ENCODE assay signal across 19 cellular contexts in genomic region chr4:42781325-42781724, GRCh38.
DNase-seq lines count a peak whose midpoint lies in the region; ATAC-seq lines count a peak whose summit lies in the region.
"Had no signal": no experiment of that assay in that cellular context is flagged by ENCODE, and none has a peak within 500 bp of the region (broad histone marks: within the 10 kb centered on the region; RNA-seq: fewer than 3 reads in every experiment).

No MANE protein-coding gene starts in this region.

- no peak overlapping the region for H2BK12ac ChIP-seq in mesenchymal stem cell (ENCODE audit: low read length in 2 of 2)

- H3K9me3 Mint-ChIP-seq in activated CD4-positive, alpha-beta T cell treated with anti-CD3 and anti-CD28 coated beads for 36 hours (ENCODE audit: low read depth): no peaks in the 10 kb centered on the region
- H3K9me3 Mint-ChIP-seq in stimulated activated naive CD8-positive, alpha-beta T cell treated with anti-CD3 and anti-CD28 coated beads, Interleukin-15, amount 100 ng/mL, for 72 hours: peaks cover 6 to 21% of the 10 kb centered on the region in 2 donors
- peaks cover 0 to 16% (median 5%) of the 10 kb centered on the region in 11 donors for H3K9me3 Mint-ChIP-seq in naive thymus-derived CD4-positive, alpha-beta T cell

- intact Hi-C loops in activated CD4-positive, alpha-beta T cell treated with anti-CD3 and anti-CD28 coated beads for 36 hours (cut with DNase I, micrococcal nuclease): no loop called here
- intact Hi-C loops in naive thymus-derived CD4-positive, alpha-beta T cell (cut with micrococcal nuclease): no loop called here

- no peak overlapping the region for H3K18ac ChIP-seq in mesenchymal stem cell (ENCODE audit: low read depth in 1 of 2, low read length in 2 of 2)

- no peak overlapping the region for H3K4ac ChIP-seq in mesenchymal stem cell (ENCODE audit: low read depth in 1 of 2, low read length in 2 of 2)

- H3K27ac ChIP-seq in mesenchymal stem cell (ENCODE audit: low read length, poor library complexity, severe bottlenecking): no peak overlapping the region
- H3K27ac ChIP-seq in naive thymus-derived CD4-positive, alpha-beta T cell (ENCODE audit: low read depth, low read length): no peak overlapping the region
- H3K27ac ChIP-seq: BLaER1 treated with 17β-estradiol and CSF1 and Interleukin-3, amounts not matched to agents 10 nM and 100 nM had no signal

- H3K27me3 ChIP-seq in mesenchymal stem cell (ENCODE audit: control insufficient read depth in 1 of 2, insufficient read depth in 1 of 2, low read length in 2 of 2): no peaks in the 10 kb centered on the region
- H3K27me3 ChIP-seq in naive thymus-derived CD4-positive, alpha-beta T cell (ENCODE audit: control insufficient read depth in 2 of 2, insufficient read depth in 2 of 2, low read length in 2 of 2): no peaks in the 10 kb centered on the region
- H3K27me3 ChIP-seq: BLaER1 treated with 17β-estradiol and CSF1 and Interleukin-3, amounts not matched to agents 10 nM and 100 nM had no signal

- POLR2A ChIA-PET in activated CD4-positive, alpha-beta T cell treated with anti-CD3 and anti-CD28 coated beads for 36 hours (lab: Charles Lee): no interaction called here
- POLR2A ChIA-PET in naive thymus-derived CD4-positive, alpha-beta T cell (lab: Charles Lee): no interaction called here

- ATAC-seq in activated CD4-positive, alpha-beta T cell treated with anti-CD3 and anti-CD28 coated beads for 36 hours: peak; percentile 49
- ATAC-seq in stimulated activated naive CD8-positive, alpha-beta T cell treated with anti-CD3 and anti-CD28 coated beads, Interleukin-15, amount 100 ng/mL, for 72 hours: peak; percentile 45
- no peak for ATAC-seq in naive thymus-derived CD4-positive, alpha-beta T cell
- ATAC-seq: CD8-positive, alpha-beta T cell; HCT116; HepG2 had no signal

- H3K36me3 ChIP-seq in mesenchymal stem cell (ENCODE audit: control insufficient read depth in 1 of 2, insufficient read depth in 2 of 2, low read depth in 1 of 2, low read length in 2 of 2): no peaks in the 10 kb centered on the region
- H3K36me3 ChIP-seq in naive thymus-derived CD4-positive, alpha-beta T cell (ENCODE audit: control insufficient read depth in 2 of 3, insufficient read depth in 3 of 3, low read length in 3 of 3): no peaks in the 10 kb centered on the region
- H3K36me3 ChIP-seq: BLaER1 treated with 17β-estradiol and CSF1 and Interleukin-3, amounts not matched to agents 10 nM and 100 nM had no signal

- H3K4me2 ChIP-seq in mesenchymal stem cell (ENCODE audit: low read length, poor library complexity, severe bottlenecking): no peak overlapping the region

- no peak overlapping the region for H3K4me3 Mint-ChIP-seq in activated CD4-positive, alpha-beta T cell treated with anti-CD3 and anti-CD28 coated beads for 36 hours
- no peak overlapping the region for H3K4me3 Mint-ChIP-seq in stimulated activated naive CD8-positive, alpha-beta T cell treated with anti-CD3 and anti-CD28 coated beads, Interleukin-15, amount 100 ng/mL, for 72 hours
- no peak overlapping the region for H3K4me3 Mint-ChIP-seq in naive thymus-derived CD4-positive, alpha-beta T cell
- H3K4me3 Mint-ChIP-seq: B cell; CD8-positive, alpha-beta T cell; HFFc6 had no signal

- no peaks in the 10 kb centered on the region for H3K36me3 Mint-ChIP-seq in activated CD4-positive, alpha-beta T cell treated with anti-CD3 and anti-CD28 coated beads for 36 hours (ENCODE audit: low read depth)
- peaks cover 0 to 10% (median 4%) of the 10 kb centered on the region in 5 donors for H3K36me3 Mint-ChIP-seq in naive thymus-derived CD4-positive, alpha-beta T cell

- H3K27me3 Mint-ChIP-seq in activated CD4-positive, alpha-beta T cell treated with anti-CD3 and anti-CD28 coated beads for 36 hours: no peaks in the 10 kb centered on the region
- H3K27me3 Mint-ChIP-seq in stimulated activated naive CD8-positive, alpha-beta T cell treated with anti-CD3 and anti-CD28 coated beads, Interleukin-15, amount 100 ng/mL, for 72 hours: no peaks in the 10 kb centered on the region
- peaks cover 0 to 16% (median 2%) of the 10 kb centered on the region in 5 donors for H3K27me3 Mint-ChIP-seq in naive thymus-derived CD4-positive, alpha-beta T cell

- H3K27ac Mint-ChIP-seq in activated CD4-positive, alpha-beta T cell treated with anti-CD3 and anti-CD28 coated beads for 36 hours: no peak overlapping the region
- no peak overlapping the region for H3K27ac Mint-ChIP-seq in stimulated activated naive CD8-positive, alpha-beta T cell treated with anti-CD3 and anti-CD28 coated beads, Interleukin-15, amount 100 ng/mL, for 72 hours
- no peak overlapping the region for H3K27ac Mint-ChIP-seq in naive thymus-derived CD4-positive, alpha-beta T cell
- H3K27ac Mint-ChIP-seq: B cell; CD8-positive, alpha-beta T cell; HFFc6 had no signal

- H3K4me1 Mint-ChIP-seq in activated CD4-positive, alpha-beta T cell treated with anti-CD3 and anti-CD28 coated beads for 36 hours: no peaks in the 10 kb centered on the region
- H3K4me1 Mint-ChIP-seq in stimulated activated naive CD8-positive, alpha-beta T cell treated with anti-CD3 and anti-CD28 coated beads, Interleukin-15, amount 100 ng/mL, for 72 hours: no peaks in the 10 kb centered on the region
- peaks cover 0 to 1% (median 0%) of the 10 kb centered on the region in 7 donors for H3K4me1 Mint-ChIP-seq in naive thymus-derived CD4-positive, alpha-beta T cell
- H3K4me1 Mint-ChIP-seq: B cell had no signal

- WGBS in mesenchymal stem cell: 40% methylated on average over 1 of the region's 2 CpGs

- no peak overlapping the region for H2BK15ac ChIP-seq in mesenchymal stem cell (ENCODE audit: low read depth, poor library complexity, severe bottlenecking)

- H3K79me1 ChIP-seq in mesenchymal stem cell (replicated peaks; ENCODE audit: low read length, poor library complexity, severe bottlenecking): no peaks in the 10 kb centered on the region

- no peak overlapping the region for H2AFZ ChIP-seq in mesenchymal stem cell (ENCODE audit: low read depth, low read length)

- no peak for DNase-seq in activated CD4-positive, alpha-beta T cell treated with anti-CD3 and anti-CD28 coated beads for 36 hours
- no peak for DNase-seq in activated CD4-positive, alpha-beta T cell treated with anti-CD3 and anti-CD28 coated beads, Interleukin-2, amount 50 U/mL, for 1 hour
- DNase-seq in mesenchymal stem cell (peak; percentile 1), HPDE6-E6E7 (ENCODE audit: extremely low spot score) (no peak), NCI-H524 (lab: John Stamatoyannopoulos, UW) (no peak)
- DNase-seq in stimulated activated naive CD8-positive, alpha-beta T cell treated with anti-CD3 and anti-CD28 coated beads, Interleukin-15, amount 100 ng/mL, for 72 hours: no peak
- no peak for DNase-seq in naive thymus-derived CD4-positive, alpha-beta T cell
- DNase-seq: 8988T; Calu3; CD8-positive, alpha-beta T cell; DMS79 treated with DMSO at 0.1 percent for 48 hours; GF-D8; GOT3; H7; HFFc6 had no signal

- H3K4me1 ChIP-seq in mesenchymal stem cell (ENCODE audit: control insufficient read depth, insufficient read depth, low read depth, low read length): no peaks in the 10 kb centered on the region
- H3K4me1 ChIP-seq in naive thymus-derived CD4-positive, alpha-beta T cell (ENCODE audit: control insufficient read depth in 2 of 2, insufficient read depth in 2 of 2, low read length in 2 of 2): no peaks in the 10 kb centered on the region

- H2AK5ac ChIP-seq in mesenchymal stem cell (ENCODE audit: low read length, severe bottlenecking): no peak overlapping the region

- H2BK5ac ChIP-seq in mesenchymal stem cell (ENCODE audit: low read depth, low read length, poor library complexity, severe bottlenecking): no peak overlapping the region

- H3K14ac ChIP-seq in mesenchymal stem cell (ENCODE audit: low read length in 2 of 2): no peak overlapping the region

- H3K9ac ChIP-seq in mesenchymal stem cell (ENCODE audit: low read length): no peak overlapping the region
- H3K9ac ChIP-seq: BLaER1 treated with 17β-estradiol and CSF1 and Interleukin-3, amounts not matched to agents 10 nM and 100 nM had no signal

- no peaks in the 10 kb centered on the region for H3K9me3 ChIP-seq in mesenchymal stem cell (ENCODE audit: control insufficient read depth, low read length)
- no peaks in the 10 kb centered on the region for H3K9me3 ChIP-seq in naive thymus-derived CD4-positive, alpha-beta T cell (ENCODE audit: control insufficient read depth in 2 of 3, low read length in 3 of 3)

- H3K23ac ChIP-seq in mesenchymal stem cell (ENCODE audit: low read length in 2 of 2): no peak overlapping the region

- H2BK120ac ChIP-seq in mesenchymal stem cell (ENCODE audit: low read depth, low read length): no peak overlapping the region

- H3K4me3 ChIP-seq in mesenchymal stem cell (ENCODE audit: insufficient read depth in 1 of 2, low read depth in 1 of 2, low read length in 2 of 2): no peak overlapping the region
- no peak overlapping the region for H3K4me3 ChIP-seq in naive thymus-derived CD4-positive, alpha-beta T cell (ENCODE audit: low read length)
- H3K4me3 ChIP-seq: BLaER1 treated with 17β-estradiol and CSF1 and Interleukin-3, amounts not matched to agents 10 nM and 100 nM had no signal

- no peak overlapping the region for H4K8ac ChIP-seq in mesenchymal stem cell (ENCODE audit: low read length)

- CTCF ChIA-PET in activated CD4-positive, alpha-beta T cell treated with anti-CD3 and anti-CD28 coated beads for 36 hours (lab: Charles Lee): interaction anchor here (0.6 kb wide), 1 partner anchor 290 kb away, joined by 3 read pairs; no protein-coding TSS in a partner anchor
- CTCF ChIA-PET in naive thymus-derived CD4-positive, alpha-beta T cell (lab: Charles Lee): no interaction called here

- no peak overlapping the region for H4K91ac ChIP-seq in mesenchymal stem cell (ENCODE audit: low read length)
